34 cellular contexts compared by ENCODE assay signal in genomic region chr11:92964471-92964870, GRCh38. TPM values are rescaled to one million over a fixed set of nuclear protein-coding genes. Genes with fewer than 3 reads are reported as not detected.
A peak's percentile ranks its signal among the peaks of the same experiment; 100 is the strongest.
DNase-seq lines count a peak whose midpoint lies in the region; ATAC-seq and TF ChIP-seq lines count a peak whose summit lies in the region.
"Had no signal": no experiment of that assay in that cellular context is flagged by ENCODE, and none has a peak within 500 bp of the region (broad histone marks: within the 10 kb centered on the region; RNA-seq: fewer than 3 reads in every experiment).

No MANE protein-coding gene starts in this region.

- peak; percentile 51 for DNase-seq in LNCaP clone FGC (ENCODE audit: low read depth)
- DNase-seq in SW480 (ENCODE audit: low spot score) = peak; percentile 18
- DNase-seq in foreskin keratinocyte = peak in 1 of 2 donors; percentile 52
- DNase-seq in stomach = peak; percentile 84
- DNase-seq in NCI-H1092 (lab: John Stamatoyannopoulos, UW) = no peak
- no peak for DNase-seq in activated T-cell treated with anti-CD3 and anti-CD28 coated beads for 4 hours
- DNase-seq in stimulated activated CD4-positive, alpha-beta T cell treated with anti-CD3 and anti-CD28 coated beads, Interleukin-4, amount 100 ng/mL, for 1 hour = no peak
- DNase-seq: activated B cell treated with CpG ODN at 0.5 μM for 24 hours; activated gamma-delta T cell; activated naive CD8-positive, alpha-beta T cell treated with anti-CD3 and anti-CD28 coated beads, Interleukin-2, amount 10 ng/mL, durations not matched to agents 7 days and 5 days; activated T-cell treated with anti-CD3 and anti-CD28 coated beads, Interleukin-2, amount 50 U/mL, for 4 hours; aorta; caudate nucleus; DMS79; effector memory CD8-positive, alpha-beta T cell; erythroblast; GDM1; kidney; NCI-H1048; NCI-H1930; NCI-H524 treated with DMSO at 0.1 percent for 48 hours; Peyer's patch; T-cell had no signal

- H3K4me3 ChIP-seq in LNCaP clone FGC (ENCODE audit: low read depth, low read length) (no peak overlapping the region), stomach (no peak overlapping the region)
- H3K4me3 ChIP-seq: BLaER1, GM23338, Peyer's patch had no signal

- peaks cover 25% of the 10 kb centered on the region for H3K27me3 ChIP-seq in foreskin keratinocyte
- peaks cover 0 to 10% (median 6%) of the 10 kb centered on the region in 3 donors for H3K27me3 ChIP-seq in stomach
- H3K27me3 ChIP-seq: BLaER1, Peyer's patch had no signal

- WGBS in stomach, 5 donors = 33 to 52% (median 35%) methylated on average over 8 of the region's 8 CpGs

- TF ChIP-seq CTCF in LNCaP clone FGC (IDR thresholded peaks at IDR 0.05; ENCODE audit: control insufficient read depth, extremely low read depth, insufficient read depth) (no peak), foreskin keratinocyte (conservative IDR thresholded peaks at IDR 0.05) (no peak), stomach (IDR thresholded peaks at IDR 0.05) (no peak)

- no peak overlapping the region for H3K27ac ChIP-seq in foreskin keratinocyte
- H3K27ac ChIP-seq in stomach = no peak overlapping the region
- H3K27ac ChIP-seq: BLaER1, Peyer's patch had no signal

- no peaks in the 10 kb centered on the region for H3K4me1 ChIP-seq in foreskin keratinocyte
- peaks cover under 1 to 17% (median 3%) of the 10 kb centered on the region in 4 donors for H3K4me1 ChIP-seq in stomach
- H3K4me1 ChIP-seq: BLaER1, Peyer's patch had no signal

- no peak for TF ChIP-seq POLR2A in stomach (IDR thresholded peaks at IDR 0.05)

- ATAC-seq in foreskin keratinocyte (peak; percentile 75), GM18502 (IDR thresholded peaks at IDR 0.05; ENCODE audit: poor library complexity, unreplicated experiment) (no peak)
- ATAC-seq: activated T-cell treated with anti-CD3 and anti-CD28 coated beads, Interleukin-2, amount 50 U/mL, for 4 hours; effector memory CD8-positive, alpha-beta T cell; GM23338; stimulated activated memory B cell treated with anti-CD40 and anti-IgM and Interleukin-4, amounts not matched to agents 10 μg/mL and 1 μg/mL and 100 μg/mL, for 72 hours; T-cell had no signal

- TF ChIP-seq EP300 in stomach (IDR thresholded peaks at IDR 0.05) = no peak

- H3K9me3 ChIP-seq in stomach = no peaks in the 10 kb centered on the region
- H3K9me3 ChIP-seq: Peyer's patch had no signal

- intact Hi-C loops in stomach (cut with DNase I; ENCODE audit: low total_unique reads) = no loop called here

- H3K36me3 ChIP-seq in stomach = no peaks in the 10 kb centered on the region
- H3K36me3 ChIP-seq: BLaER1, Peyer's patch had no signal

RNA-seq across cellular contexts. Expression of gene MTNR1B, which starts 5.0 kb away (rescaled TPM):
- total RNA-seq in foreskin keratinocyte (not detected in 2 replicates), stomach (1 to 10 TPM in 1 of 5 donors, not detected in 4; 1.0 TPM)
- polyA plus RNA-seq in foreskin keratinocyte (not detected in 2 replicates), stomach (not detected)
- total RNA-seq: activated B cell treated with CpG ODN at 0.5 μM for 24 hours; activated naive CD8-positive, alpha-beta T cell treated with anti-CD3 and anti-CD28 coated beads, Interleukin-2, amount 10 ng/mL, durations not matched to agents 7 days and 5 days; activated T-cell treated with anti-CD3 and anti-CD28 coated beads, Interleukin-2, amount 50 U/mL, for 4 hours; aorta; fibroblast of villous mesenchyme; GM23338; HT1080; kidney; lower leg skin; mononuclear cell; osteoblast; Peyer's patch; SK-MEL-5; T-cell; urinary bladder had no signal
- polyA plus RNA-seq: aorta, GM23338, urinary bladder had no signal

Comparison
In these comparisons a context has a peak if more than half of its experiments do, and no peak if none do; other contexts are left out.
1. DNase-seq: peak in LNCaP clone FGC (single experiment), SW480 (single experiment) and stomach (single experiment); none in NCI-H1092 (single experiment), activated T-cell treated with anti-CD3 and anti-CD28 coated beads for 4 hours (single experiment) and stimulated activated CD4-positive, alpha-beta T cell treated with anti-CD3 and anti-CD28 coated beads, Interleukin-4, amount 100 ng/mL, for 1 hour (single experiment).